ENCODE assay signal across 21 cellular contexts in the genomic region with DNA sequence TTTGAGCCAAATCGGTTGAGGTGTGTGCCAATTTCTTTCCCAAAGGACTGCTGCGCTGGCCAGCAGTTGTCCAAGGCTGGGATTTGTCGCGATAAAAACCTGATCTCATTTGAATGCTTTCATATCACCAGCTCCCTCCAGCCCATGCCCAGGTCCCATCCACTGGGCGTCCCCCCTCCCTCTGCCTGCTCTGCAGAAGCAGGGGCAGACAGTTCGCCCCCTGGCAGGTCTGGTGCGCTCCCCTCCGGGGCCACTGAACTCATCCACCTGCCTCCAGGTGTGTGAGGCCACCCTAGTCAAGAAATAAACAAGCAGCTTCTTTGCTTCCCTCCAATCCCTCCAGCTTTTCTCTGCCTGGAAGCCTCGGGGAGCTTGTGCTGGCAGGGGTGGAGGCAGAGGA.
"Had no signal": no experiment of that assay in that cellular context is flagged by ENCODE, and none has a peak within 500 bp of the region (broad histone marks: within the 10 kb centered on the region; RNA-seq: fewer than 3 reads in every experiment).

No MANE protein-coding gene starts in this region.

- H3K36me3 Mint-ChIP-seq: naive thymus-derived CD4-positive, alpha-beta T cell had no signal

- H3K9me3 ChIP-seq: left lung, ovary, prostate gland, right atrium auricular region, spleen, upper lobe of right lung had no signal

- H3K4me1 ChIP-seq: foreskin keratinocyte, prostate gland had no signal

- H3K27ac ChIP-seq: cardiac muscle cell, foreskin keratinocyte, left lung, ovary, prostate gland, right atrium auricular region, spleen, upper lobe of right lung, VCaP had no signal

- H3K36me3 ChIP-seq: cardiac muscle cell, left lung, ovary, prostate gland, right atrium auricular region, spleen, upper lobe of right lung had no signal

- ATAC-seq: activated CD4-positive, CD25-positive, alpha-beta regulatory T cell treated with anti-CD3 and anti-CD28 coated beads, Interleukin-2, amount 50 U/mL, for 24 hours; activated T-cell treated with anti-CD3 and anti-CD28 coated beads, Interleukin-2, amount 50 U/mL, for 72 hours; foreskin keratinocyte; left lung; naive thymus-derived CD4-positive, alpha-beta T cell; upper lobe of right lung had no signal

- H3K9me3 Mint-ChIP-seq: activated CD4-positive, alpha-beta memory T cell treated with anti-CD3 and anti-CD28 coated beads, Interleukin-2, amount 10 ng/mL, durations not matched to agents 7 days and 5 days; activated CD4-positive, alpha-beta T cell treated with anti-CD3 and anti-CD28 coated beads, Interleukin-2, amount 10 ng/mL, durations not matched to agents 24 days and 14 days; activated naive CD4-positive, alpha-beta T cell treated with anti-CD3 and anti-CD28 coated beads for 36 hours; activated T-cell treated with anti-CD3 and anti-CD28 coated beads, Interleukin-2, amount 50 U/mL, for 72 hours; naive thymus-derived CD4-positive, alpha-beta T cell had no signal

- H3K27ac Mint-ChIP-seq: activated CD4-positive, alpha-beta memory T cell treated with anti-CD3 and anti-CD28 coated beads, Interleukin-2, amount 10 ng/mL, durations not matched to agents 7 days and 5 days; activated CD4-positive, alpha-beta T cell treated with anti-CD3 and anti-CD28 coated beads, Interleukin-2, amount 10 ng/mL, durations not matched to agents 24 days and 14 days; activated naive CD4-positive, alpha-beta T cell treated with anti-CD3 and anti-CD28 coated beads for 36 hours; activated T-cell treated with anti-CD3 and anti-CD28 coated beads, Interleukin-2, amount 50 U/mL, for 72 hours had no signal

- H3K4me3 ChIP-seq: cardiac muscle cell, left lung, lung, ovary, prostate gland, right atrium auricular region, spleen, upper lobe of right lung had no signal

- DNase-seq: activated CD4-positive, alpha-beta memory T cell treated with anti-CD3 and anti-CD28 coated beads, Interleukin-2, amount 10 ng/mL, durations not matched to agents 7 days and 5 days; activated CD4-positive, alpha-beta T cell treated with anti-CD3 and anti-CD28 coated beads, Interleukin-2, amount 10 ng/mL, durations not matched to agents 24 days and 14 days; activated effector memory CD4-positive, alpha-beta T cell treated with Interleukin-2 at 50 U/mL for 16 hours; activated naive CD4-positive, alpha-beta T cell treated with anti-CD3 and anti-CD28 coated beads for 36 hours; activated T-cell treated with anti-CD3 and anti-CD28 coated beads, Interleukin-2, amount 50 U/mL, for 72 hours; dermis blood vessel endothelial cell; effector memory CD4-positive, alpha-beta T cell; foreskin keratinocyte; naive thymus-derived CD4-positive, alpha-beta T cell; ovary; spleen; stimulated activated CD4-positive, alpha-beta T cell treated with anti-CD3 and anti-CD28 coated beads, Interleukin-4, amount 100 ng/mL, for 24 hours; stimulated activated naive CD4-positive, alpha-beta T cell treated with Interleukin-2 at 50 U/mL for 16 hours; upper lobe of right lung had no signal

- H3K4me3 Mint-ChIP-seq: activated CD4-positive, alpha-beta memory T cell treated with anti-CD3 and anti-CD28 coated beads, Interleukin-2, amount 10 ng/mL, durations not matched to agents 7 days and 5 days; activated CD4-positive, alpha-beta T cell treated with anti-CD3 and anti-CD28 coated beads, Interleukin-2, amount 10 ng/mL, durations not matched to agents 24 days and 14 days; activated naive CD4-positive, alpha-beta T cell treated with anti-CD3 and anti-CD28 coated beads for 36 hours; activated T-cell treated with anti-CD3 and anti-CD28 coated beads, Interleukin-2, amount 50 U/mL, for 72 hours; naive thymus-derived CD4-positive, alpha-beta T cell had no signal

- H3K27me3 ChIP-seq: ovary, right atrium auricular region, upper lobe of right lung had no signal
